Comparison of ENCODE assay signal across 1 cellular context in genomic region chr12:15220961-15221885, GRCh38.
TF ChIP-seq lines count a peak whose summit lies in the region.

A gene with protein sequence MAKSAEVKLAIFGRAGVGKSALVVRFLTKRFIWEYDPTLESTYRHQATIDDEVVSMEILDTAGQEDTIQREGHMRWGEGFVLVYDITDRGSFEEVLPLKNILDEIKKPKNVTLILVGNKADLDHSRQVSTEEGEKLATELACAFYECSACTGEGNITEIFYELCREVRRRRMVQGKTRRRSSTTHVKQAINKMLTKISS (minus strand): TSS chr12:15221417. CDS start chr12:15217489, 3,928 bp downstream.

TF ChIP-seq in HepG2, 621 proteins besides CTCF, POLR2A, EP300 and RAD21 (continued from another document and continues in another):
- TF ChIP-seq, protein P1, sequence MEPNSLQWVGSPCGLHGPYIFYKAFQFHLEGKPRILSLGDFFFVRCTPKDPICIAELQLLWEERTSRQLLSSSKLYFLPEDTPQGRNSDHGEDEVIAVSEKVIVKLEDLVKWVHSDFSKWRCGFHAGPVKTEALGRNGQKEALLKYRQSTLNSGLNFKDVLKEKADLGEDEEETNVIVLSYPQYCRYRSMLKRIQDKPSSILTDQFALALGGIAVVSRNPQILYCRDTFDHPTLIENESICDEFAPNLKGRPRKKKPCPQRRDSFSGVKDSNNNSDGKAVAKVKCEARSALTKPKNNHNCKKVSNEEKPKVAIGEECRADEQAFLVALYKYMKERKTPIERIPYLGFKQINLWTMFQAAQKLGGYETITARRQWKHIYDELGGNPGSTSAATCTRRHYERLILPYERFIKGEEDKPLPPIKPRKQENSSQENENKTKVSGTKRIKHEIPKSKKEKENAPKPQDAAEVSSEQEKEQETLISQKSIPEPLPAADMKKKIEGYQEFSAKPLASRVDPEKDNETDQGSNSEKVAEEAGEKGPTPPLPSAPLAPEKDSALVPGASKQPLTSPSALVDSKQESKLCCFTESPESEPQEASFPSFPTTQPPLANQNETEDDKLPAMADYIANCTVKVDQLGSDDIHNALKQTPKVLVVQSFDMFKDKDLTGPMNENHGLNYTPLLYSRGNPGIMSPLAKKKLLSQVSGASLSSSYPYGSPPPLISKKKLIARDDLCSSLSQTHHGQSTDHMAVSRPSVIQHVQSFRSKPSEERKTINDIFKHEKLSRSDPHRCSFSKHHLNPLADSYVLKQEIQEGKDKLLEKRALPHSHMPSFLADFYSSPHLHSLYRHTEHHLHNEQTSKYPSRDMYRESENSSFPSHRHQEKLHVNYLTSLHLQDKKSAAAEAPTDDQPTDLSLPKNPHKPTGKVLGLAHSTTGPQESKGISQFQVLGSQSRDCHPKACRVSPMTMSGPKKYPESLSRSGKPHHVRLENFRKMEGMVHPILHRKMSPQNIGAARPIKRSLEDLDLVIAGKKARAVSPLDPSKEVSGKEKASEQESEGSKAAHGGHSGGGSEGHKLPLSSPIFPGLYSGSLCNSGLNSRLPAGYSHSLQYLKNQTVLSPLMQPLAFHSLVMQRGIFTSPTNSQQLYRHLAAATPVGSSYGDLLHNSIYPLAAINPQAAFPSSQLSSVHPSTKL (CRISPR knock-in tag; IDR thresholded peaks at IDR 0.05), result peak; percentile 27; the same call in 1 of the 2 replicates
- TF ChIP-seq ZSCAN20 (CRISPR knock-in tag; IDR thresholded peaks at IDR 0.05; ENCODE audit: borderline replicate concordance) (no peak), CENPX (CRISPR knock-in tag; IDR thresholded peaks at IDR 0.05) (no peak), ZBTB8A (CRISPR knock-in tag; IDR thresholded peaks at IDR 0.05; ENCODE audit: borderline replicate concordance, low read depth) (no peak), MAF1 (CRISPR knock-in tag; IDR thresholded peaks at IDR 0.05; ENCODE audit: borderline replicate concordance) (no peak), ZNF749 (CRISPR knock-in tag; IDR thresholded peaks at IDR 0.05; ENCODE audit: borderline replicate concordance) (no peak), ZNF7 (CRISPR knock-in tag; IDR thresholded peaks at IDR 0.05) (no peak), ZNF484 (CRISPR knock-in tag; IDR thresholded peaks at IDR 0.05; ENCODE audit: borderline replicate concordance, low read depth) (no peak), ZNF572 (CRISPR knock-in tag; IDR thresholded peaks at IDR 0.05) (no peak), ZNF496 (CRISPR knock-in tag; IDR thresholded peaks at IDR 0.05; ENCODE audit: insufficient replicate concordance) (no peak), RXRB (CRISPR knock-in tag; IDR thresholded peaks at IDR 0.05; ENCODE audit: borderline replicate concordance) (no peak), ADNP (CRISPR knock-in tag; IDR thresholded peaks at IDR 0.05) (no peak), ZNF530 (CRISPR knock-in tag; IDR thresholded peaks at IDR 0.05; ENCODE audit: low read depth) (no peak), SIX1 (CRISPR knock-in tag; IDR thresholded peaks at IDR 0.05; ENCODE audit: borderline replicate concordance) (no peak), MXI1 (IDR thresholded peaks at IDR 0.05; ENCODE audit: borderline replicate concordance, low read depth, low read length) (no peak), ZNF33A (CRISPR knock-in tag; IDR thresholded peaks at IDR 0.05; ENCODE audit: borderline replicate concordance) (no peak), CEBPZ (IDR thresholded peaks at IDR 0.05; ENCODE audit: low read length) (no peak), YEATS4 (CRISPR knock-in tag; IDR thresholded peaks at IDR 0.05; ENCODE audit: borderline replicate concordance) (no peak), SAFB2 (CRISPR knock-in tag; IDR thresholded peaks at IDR 0.05; ENCODE audit: borderline replicate concordance, low read depth) (no peak), ZNF232 (CRISPR knock-in tag; IDR thresholded peaks at IDR 0.05; ENCODE audit: borderline replicate concordance) (no peak), SMAD9 (CRISPR knock-in tag; IDR thresholded peaks at IDR 0.05) (no peak), KDM3A (CRISPR knock-in tag; IDR thresholded peaks at IDR 0.05; ENCODE audit: low read depth) (no peak), MTA3 (CRISPR knock-in tag; IDR thresholded peaks at IDR 0.05) (no peak), TBX2 (CRISPR knock-in tag; IDR thresholded peaks at IDR 0.05; ENCODE audit: borderline replicate concordance) (no peak), PHF21A (CRISPR knock-in tag; IDR thresholded peaks at IDR 0.05) (no peak), DMTF1 (CRISPR knock-in tag; IDR thresholded peaks at IDR 0.05) (no peak), FUBP1 (CRISPR knock-in tag; IDR thresholded peaks at IDR 0.05; ENCODE audit: borderline replicate concordance) (no peak), HHEX (CRISPR knock-in tag; IDR thresholded peaks at IDR 0.05) (no peak), SP5 (CRISPR knock-in tag; IDR thresholded peaks at IDR 0.05; ENCODE audit: borderline replicate concordance, low read depth) (no peak), DBP (CRISPR knock-in tag; IDR thresholded peaks at IDR 0.05; ENCODE audit: not compliant biosample characterization) (no peak), PHF20 (CRISPR knock-in tag; IDR thresholded peaks at IDR 0.05) (no peak), MYC (CRISPR knock-in tag; IDR thresholded peaks at IDR 0.05; ENCODE audit: borderline replicate concordance) (0 out of 2 replicates have a peak, but pooled peaks have one; percentile 38), HIVEP1 (CRISPR knock-in tag; IDR thresholded peaks at IDR 0.05) (0 out of 2 replicates have a peak, but pooled peaks have one; percentile 56), SOX6 (IDR thresholded peaks at IDR 0.05) (no peak), SOX6 (CRISPR knock-in tag; IDR thresholded peaks at IDR 0.05) (0 out of 2 replicates have a peak, but pooled peaks have one; percentile 17), THYN1 (CRISPR knock-in tag; IDR thresholded peaks at IDR 0.05; ENCODE audit: borderline replicate concordance, low read depth) (no peak), NONO (IDR thresholded peaks at IDR 0.05) (no peak), NONO (CRISPR knock-in tag; conservative IDR thresholded peaks at IDR 0.05) (no peak), GATAD2A (CRISPR knock-in tag; IDR thresholded peaks at IDR 0.05) (no peak), PLRG1 (conservative IDR thresholded peaks at IDR 0.05) (no peak), ZSCAN22 (CRISPR knock-in tag; IDR thresholded peaks at IDR 0.05) (no peak), CERS6 (CRISPR knock-in tag; IDR thresholded peaks at IDR 0.05) (no peak), JARID2 (CRISPR knock-in tag; IDR thresholded peaks at IDR 0.05; ENCODE audit: insufficient replicate concordance) (no peak), NFE2L2 (IDR thresholded peaks at IDR 0.05; ENCODE audit: low read length) (no peak)
- TF ChIP-seq, protein P2, sequence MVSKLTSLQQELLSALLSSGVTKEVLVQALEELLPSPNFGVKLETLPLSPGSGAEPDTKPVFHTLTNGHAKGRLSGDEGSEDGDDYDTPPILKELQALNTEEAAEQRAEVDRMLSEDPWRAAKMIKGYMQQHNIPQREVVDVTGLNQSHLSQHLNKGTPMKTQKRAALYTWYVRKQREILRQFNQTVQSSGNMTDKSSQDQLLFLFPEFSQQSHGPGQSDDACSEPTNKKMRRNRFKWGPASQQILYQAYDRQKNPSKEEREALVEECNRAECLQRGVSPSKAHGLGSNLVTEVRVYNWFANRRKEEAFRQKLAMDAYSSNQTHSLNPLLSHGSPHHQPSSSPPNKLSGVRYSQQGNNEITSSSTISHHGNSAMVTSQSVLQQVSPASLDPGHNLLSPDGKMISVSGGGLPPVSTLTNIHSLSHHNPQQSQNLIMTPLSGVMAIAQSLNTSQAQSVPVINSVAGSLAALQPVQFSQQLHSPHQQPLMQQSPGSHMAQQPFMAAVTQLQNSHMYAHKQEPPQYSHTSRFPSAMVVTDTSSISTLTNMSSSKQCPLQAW (CRISPR knock-in tag; IDR thresholded peaks at IDR 0.05), result peak; percentile 32; the same call in 1 of the 2 replicates
- TF ChIP-seq, protein P3, sequence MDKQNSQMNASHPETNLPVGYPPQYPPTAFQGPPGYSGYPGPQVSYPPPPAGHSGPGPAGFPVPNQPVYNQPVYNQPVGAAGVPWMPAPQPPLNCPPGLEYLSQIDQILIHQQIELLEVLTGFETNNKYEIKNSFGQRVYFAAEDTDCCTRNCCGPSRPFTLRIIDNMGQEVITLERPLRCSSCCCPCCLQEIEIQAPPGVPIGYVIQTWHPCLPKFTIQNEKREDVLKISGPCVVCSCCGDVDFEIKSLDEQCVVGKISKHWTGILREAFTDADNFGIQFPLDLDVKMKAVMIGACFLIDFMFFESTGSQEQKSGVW (CRISPR knock-in tag; IDR thresholded peaks at IDR 0.05; ENCODE audit: borderline replicate concordance), result no peak
- TF ChIP-seq, protein P4, sequence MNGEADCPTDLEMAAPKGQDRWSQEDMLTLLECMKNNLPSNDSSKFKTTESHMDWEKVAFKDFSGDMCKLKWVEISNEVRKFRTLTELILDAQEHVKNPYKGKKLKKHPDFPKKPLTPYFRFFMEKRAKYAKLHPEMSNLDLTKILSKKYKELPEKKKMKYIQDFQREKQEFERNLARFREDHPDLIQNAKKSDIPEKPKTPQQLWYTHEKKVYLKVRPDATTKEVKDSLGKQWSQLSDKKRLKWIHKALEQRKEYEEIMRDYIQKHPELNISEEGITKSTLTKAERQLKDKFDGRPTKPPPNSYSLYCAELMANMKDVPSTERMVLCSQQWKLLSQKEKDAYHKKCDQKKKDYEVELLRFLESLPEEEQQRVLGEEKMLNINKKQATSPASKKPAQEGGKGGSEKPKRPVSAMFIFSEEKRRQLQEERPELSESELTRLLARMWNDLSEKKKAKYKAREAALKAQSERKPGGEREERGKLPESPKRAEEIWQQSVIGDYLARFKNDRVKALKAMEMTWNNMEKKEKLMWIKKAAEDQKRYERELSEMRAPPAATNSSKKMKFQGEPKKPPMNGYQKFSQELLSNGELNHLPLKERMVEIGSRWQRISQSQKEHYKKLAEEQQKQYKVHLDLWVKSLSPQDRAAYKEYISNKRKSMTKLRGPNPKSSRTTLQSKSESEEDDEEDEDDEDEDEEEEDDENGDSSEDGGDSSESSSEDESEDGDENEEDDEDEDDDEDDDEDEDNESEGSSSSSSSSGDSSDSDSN (CRISPR knock-in tag; IDR thresholded peaks at IDR 0.05), result peak; percentile 80
